Comparison of ENCODE assay signal across 1 cellular context in genomic region chr1:182766050-182766449, GRCh38.
TF ChIP-seq lines count a peak whose summit lies in the region.

No MANE protein-coding gene starts in this region.

TF ChIP-seq in H1, 55 proteins besides CTCF, POLR2A, EP300 and RAD21:
- TF ChIP-seq RFX5 (IDR thresholded peaks at IDR 0.05; ENCODE audit: borderline replicate concordance, low read depth, low read length): no peak
- no peak for TF ChIP-seq SP4 (IDR thresholded peaks at IDR 0.05; ENCODE audit: low read length)
- TF ChIP-seq USF2 (IDR thresholded peaks at IDR 0.05; ENCODE audit: low read length): no peak
- TF ChIP-seq KDM1A (IDR thresholded peaks at IDR 0.05; ENCODE audit: borderline replicate concordance, low read length): no peak
- TF ChIP-seq ATF2 (IDR thresholded peaks at IDR 0.05; ENCODE audit: low read length): no peak
- no peak for TF ChIP-seq RBBP5 (IDR thresholded peaks at IDR 0.05; ENCODE audit: borderline replicate concordance, low read depth, low read length)
- TF ChIP-seq HDAC2 (IDR thresholded peaks at IDR 0.05; ENCODE audit: borderline replicate concordance in 1 of 2, low read depth in 2 of 2, low read length in 2 of 2): no peak
- no peak for TF ChIP-seq CBX5 (IDR thresholded peaks at IDR 0.05; ENCODE audit: low read depth, low read length)
- TF ChIP-seq POLR2AphosphoS5 (IDR thresholded peaks at IDR 0.05; ENCODE audit: low read depth, low read length): no peak
